Comparison of ENCODE assay signal across 19 cellular contexts in the genomic region with DNA sequence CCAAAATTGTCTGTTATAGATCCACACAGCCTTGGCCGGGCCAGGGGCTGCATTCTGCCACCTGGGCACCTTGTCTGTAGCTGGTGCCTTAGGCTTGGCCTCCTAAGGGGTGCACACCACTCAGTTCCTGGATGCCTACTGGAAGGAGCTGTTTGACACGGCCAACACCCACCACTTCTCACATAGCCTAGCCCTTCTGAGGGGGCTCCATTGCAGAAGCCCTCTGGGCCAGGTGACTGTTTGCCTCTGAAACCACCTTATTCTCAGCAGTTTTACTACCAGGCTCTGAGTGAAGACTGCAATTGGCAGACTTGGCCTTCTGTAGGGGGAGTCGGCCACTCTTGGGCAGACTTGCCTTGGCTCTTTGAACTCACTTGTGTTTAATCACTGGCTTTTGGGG.
"Had no signal": no experiment of that assay in that cellular context is flagged by ENCODE, and none has a peak within 500 bp of the region (broad histone marks: within the 10 kb centered on the region; RNA-seq: fewer than 3 reads in every experiment).

No MANE protein-coding gene starts in this region.

- H3K27me3 Mint-ChIP-seq: effector memory CD8-positive, alpha-beta T cell; memory B cell had no signal

- H3K27ac ChIP-seq: esophagus squamous epithelium, left lung, lower lobe of right lung, pancreas, stomach, upper lobe of left lung, uterus had no signal

- H3K9me3 Mint-ChIP-seq: dendritic cell treated with granulocyte-macrophage colony-stimulating factor and Interleukin-4, amounts not matched to agents 40 ng/mL and 50 ng/mL, for 4 days; effector memory CD8-positive, alpha-beta T cell; immature natural killer cell; naive thymus-derived CD4-positive, alpha-beta T cell had no signal

- H3K27me3 ChIP-seq: esophagus squamous epithelium, left lung, pancreas, stomach, upper lobe of left lung, uterus had no signal

- H3K36me3 ChIP-seq: esophagus squamous epithelium, left lung, lower lobe of right lung, pancreas, stomach, upper lobe of left lung, uterus had no signal

- H3K9me3 ChIP-seq: esophagus squamous epithelium, left lung, lower lobe of right lung, pancreas, stomach, upper lobe of left lung, uterus had no signal

- H3K27ac Mint-ChIP-seq: dendritic cell treated with granulocyte-macrophage colony-stimulating factor and Interleukin-4, amounts not matched to agents 40 ng/mL and 50 ng/mL, for 4 days; effector memory CD8-positive, alpha-beta T cell; memory B cell; progenitor cell of endocrine pancreas had no signal

- H3K4me3 ChIP-seq: esophagus squamous epithelium, left lung, lower lobe of right lung, pancreas, stomach, upper lobe of left lung, uterus had no signal

- H3K4me1 ChIP-seq: pancreas, uterus had no signal

- DNase-seq: effector memory CD8-positive, alpha-beta T cell; esophagus squamous epithelium; immature natural killer cell; left lung; lower lobe of right lung; naive thymus-derived CD4-positive, alpha-beta T cell; occipital lobe; pancreas; right cardiac atrium; small intestine; stimulated activated CD4-positive, alpha-beta T cell treated with anti-CD3 and anti-CD28 coated beads, Interleukin-12 subunit alpha, Interleukin-12 subunit beta, amount 100 ng/mL, for 4 hours; stimulated activated naive CD4-positive, alpha-beta T cell; stomach; substantia nigra; upper lobe of left lung; uterus had no signal

- H3K4me3 Mint-ChIP-seq: dendritic cell treated with granulocyte-macrophage colony-stimulating factor and Interleukin-4, amounts not matched to agents 40 ng/mL and 50 ng/mL, for 4 days; effector memory CD8-positive, alpha-beta T cell; immature natural killer cell; memory B cell; naive thymus-derived CD4-positive, alpha-beta T cell had no signal
